Comparison of ENCODE assay signal across 12 cellular contexts in the genomic region with DNA sequence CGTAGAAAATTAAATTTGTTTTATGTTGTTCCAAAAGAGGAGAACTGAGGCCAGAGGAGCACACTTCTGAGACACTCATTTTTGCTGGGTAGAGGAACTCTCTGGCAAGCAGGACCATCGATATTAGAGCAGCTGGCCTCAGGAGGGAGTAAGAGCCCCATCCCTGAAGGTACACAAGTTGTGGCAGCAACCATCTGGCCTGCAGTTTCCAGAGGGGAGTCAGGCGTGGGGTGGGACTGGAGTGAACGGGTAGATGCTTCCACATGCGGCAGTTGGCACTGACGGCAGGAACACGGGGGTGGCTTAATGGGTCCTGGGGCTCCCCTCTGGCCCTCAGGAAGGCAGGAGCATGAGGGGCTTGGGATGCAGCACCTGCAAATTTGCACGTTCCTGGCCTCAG. TPM values are rescaled to one million over a fixed set of nuclear protein-coding genes. Genes with fewer than 3 reads are reported as not detected.
DNase-seq lines count a peak whose midpoint lies in the region; ATAC-seq and TF ChIP-seq lines count a peak whose summit lies in the region.
"Had no signal": no experiment of that assay in that cellular context is flagged by ENCODE, and none has a peak within 500 bp of the region (broad histone marks: within the 10 kb centered on the region; RNA-seq: fewer than 3 reads in every experiment).

No MANE protein-coding gene starts in this region.

- H2AFZ ChIP-seq in mammary epithelial cell (ENCODE audit: low read depth, low read length) (no peak overlapping the region), mesenchymal stem cell (ENCODE audit: low read depth, low read length) (no peak overlapping the region)

- H3K4me2 ChIP-seq in mammary epithelial cell (ENCODE audit: insufficient read depth, low read depth, low read length) (no peak overlapping the region), mesenchymal stem cell (ENCODE audit: low read length, poor library complexity, severe bottlenecking) (no peak overlapping the region)

- H3K4me1 Mint-ChIP-seq in activated naive CD4-positive, alpha-beta T cell treated with anti-CD3 and anti-CD28 coated beads, Interleukin-2, amount 10 ng/mL, durations not matched to agents 7 days and 5 days = peaks cover 92% of the 10 kb centered on the region
- H3K4me1 Mint-ChIP-seq in stimulated activated naive B cell treated with anti-CD40 and anti-IgM and Interleukin-4, amounts not matched to agents 10 μg/mL and 1 μg/mL and 100 μg/mL, for 72 hours = peaks cover 76 to 92% of the 10 kb centered on the region in 2 donors

- H3K4me3 Mint-ChIP-seq in activated naive CD4-positive, alpha-beta T cell treated with anti-CD3 and anti-CD28 coated beads, Interleukin-2, amount 10 ng/mL, durations not matched to agents 7 days and 5 days = no peak overlapping the region
- H3K4me3 Mint-ChIP-seq in stimulated activated naive B cell treated with anti-CD40 and anti-IgM and Interleukin-4, amounts not matched to agents 10 μg/mL and 1 μg/mL and 100 μg/mL, for 72 hours = peak overlapping the region in 1 of 2 donors; percentile 39

- H3K36me3 ChIP-seq in mammary epithelial cell (ENCODE audit: insufficient read depth, low read length) (peaks cover 6% of the 10 kb centered on the region), mesenchymal stem cell (ENCODE audit: control insufficient read depth in 1 of 2, insufficient read depth in 2 of 2, low read depth in 1 of 2, low read length in 2 of 2) (peaks cover 15 to 29% of the 10 kb centered on the region in 2 experiments), mucosa of descending colon (ENCODE audit: low read depth) (no peaks in the 10 kb centered on the region)

- H3K4ac ChIP-seq in mesenchymal stem cell (ENCODE audit: low read depth in 1 of 2, low read length in 2 of 2) = no peak overlapping the region

- H3K27me3 Mint-ChIP-seq in activated naive CD4-positive, alpha-beta T cell treated with anti-CD3 and anti-CD28 coated beads, Interleukin-2, amount 10 ng/mL, durations not matched to agents 7 days and 5 days = no peaks in the 10 kb centered on the region
- no peaks in the 10 kb centered on the region for H3K27me3 Mint-ChIP-seq in stimulated activated naive B cell treated with anti-CD40 and anti-IgM and Interleukin-4, amounts not matched to agents 10 μg/mL and 1 μg/mL and 100 μg/mL, for 72 hours

- peaks cover 85% of the 10 kb centered on the region for H3K36me3 Mint-ChIP-seq in activated naive CD4-positive, alpha-beta T cell treated with anti-CD3 and anti-CD28 coated beads, Interleukin-2, amount 10 ng/mL, durations not matched to agents 7 days and 5 days
- peaks cover 71 to 87% of the 10 kb centered on the region in 2 donors for H3K36me3 Mint-ChIP-seq in stimulated activated naive B cell treated with anti-CD40 and anti-IgM and Interleukin-4, amounts not matched to agents 10 μg/mL and 1 μg/mL and 100 μg/mL, for 72 hours

- dilution Hi-C loops in mammary epithelial cell (cut with HindIII; ENCODE audit: low sequenced_read_pairs) = no loop called here

- H3K27me3 ChIP-seq in mammary epithelial cell (ENCODE audit: insufficient read depth, low read length) (no peaks in the 10 kb centered on the region), mesenchymal stem cell (ENCODE audit: control insufficient read depth in 1 of 2, insufficient read depth in 1 of 2, low read length in 2 of 2) (peaks cover 0 to 4% of the 10 kb centered on the region in 2 experiments)

- 89% methylated on average over 8 of the region's 8 CpGs for WGBS in mammary epithelial cell (ENCODE audit: low coverage, missing lambda C conversion rate)
- WGBS in mesenchymal stem cell = 86% methylated on average over 8 of the region's 8 CpGs

- H3K4me1 ChIP-seq in mammary epithelial cell (ENCODE audit: insufficient read depth, low read length) (peaks cover 23% of the 10 kb centered on the region), mesenchymal stem cell (ENCODE audit: control insufficient read depth, insufficient read depth, low read depth, low read length) (peaks cover 35% of the 10 kb centered on the region), mucosa of descending colon (ENCODE audit: low read depth) (peaks cover 11% of the 10 kb centered on the region)

- H3K4me3 ChIP-seq in mammary epithelial cell (replicated peaks in 1 of 3; ENCODE audit: insufficient read depth in 1 of 3, low read depth in 2 of 3, low read length in 3 of 3) (no peak overlapping the region), mesenchymal stem cell (ENCODE audit: insufficient read depth in 1 of 2, low read depth in 1 of 2, low read length in 2 of 2) (no peak overlapping the region), mucosa of descending colon (no peak overlapping the region)
- H3K4me3 ChIP-seq: SK-N-MC had no signal

- CTCF ChIA-PET in activated naive CD4-positive, alpha-beta T cell treated with anti-CD3 and anti-CD28 coated beads, Interleukin-2, amount 10 ng/mL, durations not matched to agents 7 days and 5 days (lab: Charles Lee) = interaction anchor here (0.7 to 2.5 kb wide), 4 partner anchors 13 to 144 kb away, joined by 3 to 20 read pairs (median 8); no protein-coding TSS in a partner anchor
- CTCF ChIA-PET in mammary epithelial cell (lab: Charles Lee; ENCODE audit: low non-redundant PET) = interaction anchor here (0.8 kb wide), 1 partner anchor 33 kb away, joined by 4 read pairs; no protein-coding TSS in a partner anchor

- no peak overlapping the region for H4K91ac ChIP-seq in mesenchymal stem cell (ENCODE audit: low read length)

- no peak overlapping the region for H2AK5ac ChIP-seq in mesenchymal stem cell (ENCODE audit: low read length, severe bottlenecking)

- H3K27ac ChIP-seq in mammary epithelial cell (ENCODE audit: insufficient read depth, low read depth, low read length) (no peak overlapping the region), mesenchymal stem cell (ENCODE audit: low read length, poor library complexity, severe bottlenecking) (no peak overlapping the region)
- H3K27ac ChIP-seq: SK-N-MC had no signal

- H3K23ac ChIP-seq in mesenchymal stem cell (ENCODE audit: low read length in 2 of 2) = no peak overlapping the region

- H4K20me1 ChIP-seq in mammary epithelial cell (ENCODE audit: insufficient read depth, low read length) = no peaks in the 10 kb centered on the region

- TF ChIP-seq CTCF in mammary epithelial cell (conservative IDR thresholded peaks at IDR 0.05 in 1 of 2, IDR thresholded peaks at IDR 0.05 in 1 of 2; ENCODE audit: extremely low read depth in 1 of 2, insufficient read depth in 1 of 2, low read depth in 1 of 2, low read length in 2 of 2) = peak in 1 of 2 donors; percentile 40
- no peak for TF ChIP-seq CTCF in mucosa of descending colon (IDR thresholded peaks at IDR 0.05)

- peak; percentile 52 for DNase-seq in activated naive CD4-positive, alpha-beta T cell treated with anti-CD3 and anti-CD28 coated beads, Interleukin-2, amount 10 ng/mL, durations not matched to agents 7 days and 5 days
- no peak for DNase-seq in activated naive CD4-positive, alpha-beta T cell treated with Interleukin-2 at 50 U/mL for 16 hours
- DNase-seq in NCI-H2171 treated with DMSO at 0.1 percent for 48 hours (lab: John Stamatoyannopoulos, UW) = peak; percentile 91
- DNase-seq in mammary epithelial cell = no peak
- no peak for DNase-seq in stimulated activated naive B cell treated with anti-CD40 and anti-IgM and Interleukin-4, amounts not matched to agents 10 μg/mL and 1 μg/mL and 100 μg/mL, for 72 hours
- DNase-seq in mesenchymal stem cell = no peak
- DNase-seq in mucosa of descending colon = no peak
- DNase-seq in UCSD-AML1 (lab: John Stamatoyannopoulos, UW; ENCODE audit: unreplicated experiment) = no peak
- DNase-seq: activated effector memory CD4-positive, alpha-beta T cell treated with anti-CD3 and anti-CD28 coated beads, Interleukin-2, amount 50 U/mL, for 16 hours; NCI-H1048; stimulated activated CD4-positive, alpha-beta T cell treated with anti-CD3 and anti-CD28 coated beads, Interleukin-4, amount 100 ng/mL, for 24 hours had no signal

- H3K27ac Mint-ChIP-seq in activated naive CD4-positive, alpha-beta T cell treated with anti-CD3 and anti-CD28 coated beads, Interleukin-2, amount 10 ng/mL, durations not matched to agents 7 days and 5 days = peak overlapping the region; percentile 96
- H3K27ac Mint-ChIP-seq in stimulated activated naive B cell treated with anti-CD40 and anti-IgM and Interleukin-4, amounts not matched to agents 10 μg/mL and 1 μg/mL and 100 μg/mL, for 72 hours = peak overlapping the region; percentile 97

- peaks cover 2% of the 10 kb centered on the region for H3K79me1 ChIP-seq in mesenchymal stem cell (replicated peaks; ENCODE audit: low read length, poor library complexity, severe bottlenecking)

- intact Hi-C loops in mammary epithelial cell (cut with micrococcal nuclease) = loop anchor here (1.0 kb wide), 1 partner anchor 36 kb away; no protein-coding TSS in a partner anchor
- intact Hi-C loops in mucosa of descending colon (cut with DNase I, micrococcal nuclease) = no loop called here

- peaks cover 7% of the 10 kb centered on the region for H3K9me3 Mint-ChIP-seq in activated naive CD4-positive, alpha-beta T cell treated with anti-CD3 and anti-CD28 coated beads, Interleukin-2, amount 10 ng/mL, durations not matched to agents 7 days and 5 days
- peaks cover 8 to 10% of the 10 kb centered on the region in 2 donors for H3K9me3 Mint-ChIP-seq in stimulated activated naive B cell treated with anti-CD40 and anti-IgM and Interleukin-4, amounts not matched to agents 10 μg/mL and 1 μg/mL and 100 μg/mL, for 72 hours

- H3K18ac ChIP-seq in mesenchymal stem cell (ENCODE audit: low read depth in 1 of 2, low read length in 2 of 2) = no peak overlapping the region

- H2BK5ac ChIP-seq in mesenchymal stem cell (ENCODE audit: low read depth, low read length, poor library complexity, severe bottlenecking) = no peak overlapping the region

- BruUV-seq in mammary epithelial cell (replicated peaks; lab: Mats Ljungman, UMichigan) = TSS peak; percentile 84

- in situ Hi-C loops in mammary epithelial cell (cut with MboI; ENCODE audit: low sequenced_read_pairs in 2 of 2) = no loop called here

- no peak overlapping the region for H2BK120ac ChIP-seq in mesenchymal stem cell (ENCODE audit: low read depth, low read length)

- no peak overlapping the region for H4K8ac ChIP-seq in mesenchymal stem cell (ENCODE audit: low read length)

- H2BK15ac ChIP-seq in mesenchymal stem cell (ENCODE audit: low read depth, poor library complexity, severe bottlenecking) = no peak overlapping the region

- ATAC-seq in stimulated activated naive B cell treated with anti-CD40 and anti-IgM and Interleukin-4, amounts not matched to agents 10 μg/mL and 1 μg/mL and 100 μg/mL, for 72 hours (replicated peaks) = no peak
- ATAC-seq in mucosa of descending colon = no peak

- H3K79me2 ChIP-seq in mammary epithelial cell (ENCODE audit: insufficient read depth, low read length) = peaks cover 5% of the 10 kb centered on the region

- H3K9ac ChIP-seq in mammary epithelial cell (ENCODE audit: insufficient read depth, low read length) (no peak overlapping the region), mesenchymal stem cell (ENCODE audit: low read length) (no peak overlapping the region)

- no peak overlapping the region for H3K14ac ChIP-seq in mesenchymal stem cell (ENCODE audit: low read length in 2 of 2)

- H2BK12ac ChIP-seq in mesenchymal stem cell (ENCODE audit: low read length in 2 of 2) = no peak overlapping the region

- no peaks in the 10 kb centered on the region for H3K9me3 ChIP-seq in mammary epithelial cell (replicated peaks; ENCODE audit: insufficient read depth, low read length)
- no peaks in the 10 kb centered on the region for H3K9me3 ChIP-seq in mesenchymal stem cell (ENCODE audit: control insufficient read depth, low read length)
- H3K9me3 ChIP-seq in mucosa of descending colon = no peaks in the 10 kb centered on the region

RNA-seq across cellular contexts. Expression of a gene that starts 13.2 kb away (rescaled TPM):
- total RNA-seq in mammary epithelial cell = not detected
- not detected for polyA plus RNA-seq in mammary epithelial cell
- polyA minus RNA-seq in mammary epithelial cell = not detected
- not detected for polyA plus RNA-seq in mesenchymal stem cell (2013, experiment 1 of 2)
- polyA plus RNA-seq in mesenchymal stem cell (2013, experiment 2 of 2) = not detected
- total RNA-seq in mucosa of descending colon = under 1 TPM in 2 of 3 donors, not detected in 1; 0.09 to 0.10 TPM

RNA-seq across cellular contexts. Expression of a gene that starts 18.6 kb away (rescaled TPM):
- 100 to 1,000 TPM in 1 of 2 donors, 10 to 100 TPM in 1; 13.2 to 119 TPM for total RNA-seq in mammary epithelial cell
- 211 TPM for polyA plus RNA-seq in mammary epithelial cell
- polyA minus RNA-seq in mammary epithelial cell = 272 TPM
- 121 TPM for polyA plus RNA-seq in mesenchymal stem cell (2013, experiment 1 of 2)
- polyA plus RNA-seq in mesenchymal stem cell (2013, experiment 2 of 2) = 117 TPM
- total RNA-seq in mucosa of descending colon = 10 to 100 TPM; 15.3 to 26.8 (median 16.4) TPM

RNA-seq across cellular contexts. Expression of a gene that starts 37.4 kb away (rescaled TPM):
- total RNA-seq in mammary epithelial cell (1 to 10 TPM; 3.3 to 3.7 TPM), mucosa of descending colon (10 to 100 TPM in 2 of 3 donors, 1 to 10 TPM in 1; 8.9 to 22.5 (median 13.3) TPM)
- 3.1 TPM for polyA plus RNA-seq in mammary epithelial cell
- polyA minus RNA-seq in mammary epithelial cell = 4.7 TPM
- polyA plus RNA-seq in mesenchymal stem cell (2013, experiment 1 of 2) = 38.2 TPM
- polyA plus RNA-seq in mesenchymal stem cell (2013, experiment 2 of 2) = 37.9 TPM

RNA-seq across cellular contexts. Expression of a gene that starts 56.8 kb away (rescaled TPM):
- total RNA-seq in mammary epithelial cell = 1 to 10 TPM in 1 of 2 donors, under 1 TPM in 1; under 0.01 to 1.1 TPM
- 0.48 TPM for polyA plus RNA-seq in mammary epithelial cell
- polyA minus RNA-seq in mammary epithelial cell = 4.4 TPM
- polyA plus RNA-seq in mesenchymal stem cell (2013, experiment 1 of 2) = 0.65 TPM
- 0.41 TPM for polyA plus RNA-seq in mesenchymal stem cell (2013, experiment 2 of 2)
- total RNA-seq in mucosa of descending colon = 10 to 100 TPM in 2 of 3 donors, 1 to 10 TPM in 1; 8.7 to 13.3 (median 11.6) TPM

Comparison
In these comparisons a context has a peak if more than half of its experiments do, and no peak if none do; other contexts are left out.
1. DNase-seq: peak in activated naive CD4-positive, alpha-beta T cell treated with anti-CD3 and anti-CD28 coated beads, Interleukin-2, amount 10 ng/mL, durations not matched to agents 7 days and 5 days (single experiment) and NCI-H2171 treated with DMSO at 0.1 percent for 48 hours (single experiment); none in activated naive CD4-positive, alpha-beta T cell treated with Interleukin-2 at 50 U/mL for 16 hours (single experiment), mammary epithelial cell (single experiment), stimulated activated naive B cell treated with anti-CD40 and anti-IgM and Interleukin-4, amounts not matched to agents 10 μg/mL and 1 μg/mL and 100 μg/mL, for 72 hours (single experiment), mesenchymal stem cell (single experiment), mucosa of descending colon (0 of 3) and UCSD-AML1 (single experiment).